Comparison of ENCODE assay signal across 14 cellular contexts in genomic region chr6:6725834-6726194, GRCh38.
DNase-seq lines count a peak whose midpoint lies in the region; ATAC-seq and TF ChIP-seq lines count a peak whose summit lies in the region.
"Had no signal": no experiment of that assay in that cellular context is flagged by ENCODE, and none has a peak within 500 bp of the region (broad histone marks: within the 10 kb centered on the region; RNA-seq: fewer than 3 reads in every experiment).

No MANE protein-coding gene starts in this region.

- H3K4me3 ChIP-seq in body of pancreas, result no peak overlapping the region
- H3K4me3 ChIP-seq in Peyer's patch, result no peak overlapping the region
- no peak overlapping the region for H3K4me3 ChIP-seq in PC-9

- H3K79me2 ChIP-seq in PC-9 (ENCODE audit: low read depth), result no peaks in the 10 kb centered on the region

- BruUV-seq in PC-9 (replicated peaks; lab: Mats Ljungman, UMichigan), result no TSS peak

- H3K4me1 ChIP-seq in body of pancreas (peaks cover 35% of the 10 kb centered on the region), Peyer's patch (peaks cover 0 to 30% (median 3%) of the 10 kb centered on the region in 4 donors), PC-9 (replicated peaks; ENCODE audit: insufficient read depth) (peaks cover 14% of the 10 kb centered on the region)

- H3K27ac ChIP-seq in body of pancreas (peak overlapping the region in 3 of 4 donors; percentile 87 to 89 (median 87)), Peyer's patch (peak overlapping the region in 2 of 4 donors; percentile 84 to 93), PC-9 (no peak overlapping the region)

- peak in 1 of 3 donors; percentile 40 for ATAC-seq in natural killer cell
- no peak for ATAC-seq in natural killer cell treated with Interleukin-12 subunit alpha and Interleukin-12 subunit beta and Interleukin-15 and Interleukin-18, amount 100 ng/mL, for 72 hours
- ATAC-seq in body of pancreas, result no peak
- ATAC-seq in naive thymus-derived CD8-positive, alpha-beta T cell, result no peak
- no peak for ATAC-seq in GM21515 (IDR thresholded peaks at IDR 0.05; ENCODE audit: unreplicated experiment)

- H3K9me2 ChIP-seq in PC-9 (ENCODE audit: insufficient read depth), result no peaks in the 10 kb centered on the region

- no peak overlapping the region for H3K4me2 ChIP-seq in PC-9

- H3K27me3 ChIP-seq in body of pancreas (no peaks in the 10 kb centered on the region), Peyer's patch (no peaks in the 10 kb centered on the region), PC-9 (ENCODE audit: insufficient read depth, low read depth) (no peaks in the 10 kb centered on the region)
- H3K27me3 ChIP-seq: BE2C had no signal

- no peaks in the 10 kb centered on the region for H3K36me3 Mint-ChIP-seq in natural killer cell
- no peaks in the 10 kb centered on the region for H3K36me3 Mint-ChIP-seq in natural killer cell treated with Interleukin-12 subunit alpha and Interleukin-12 subunit beta and Interleukin-15 and Interleukin-18, amount 100 ng/mL, for 72 hours
- H3K36me3 Mint-ChIP-seq in naive thymus-derived CD8-positive, alpha-beta T cell, result no peaks in the 10 kb centered on the region

- CTCF ChIA-PET in PC-9 (lab: Charles Lee), result interaction anchor here (0.6 kb wide), 1 partner anchor 11 kb away, joined by 5 read pairs; no protein-coding TSS in a partner anchor

- H3K36me3 ChIP-seq in body of pancreas (replicated peaks in 1 of 2; ENCODE audit: insufficient read depth in 1 of 2, low read depth in 2 of 2) (no peaks in the 10 kb centered on the region), Peyer's patch (no peaks in the 10 kb centered on the region), PC-9 (ENCODE audit: low read depth) (no peaks in the 10 kb centered on the region)
- H3K36me3 ChIP-seq: BE2C had no signal

- H3K27me3 Mint-ChIP-seq in natural killer cell (ENCODE audit: low read depth in 2 of 2), result peaks cover 9 to 21% of the 10 kb centered on the region in 2 donors
- peaks cover 11 to 24% of the 10 kb centered on the region in 2 donors for H3K27me3 Mint-ChIP-seq in natural killer cell treated with Interleukin-12 subunit alpha and Interleukin-12 subunit beta and Interleukin-15 and Interleukin-18, amount 100 ng/mL, for 72 hours
- H3K27me3 Mint-ChIP-seq in naive thymus-derived CD8-positive, alpha-beta T cell, result peaks cover 0 to 10% (median 4%) of the 10 kb centered on the region in 5 donors

- H3K9me3 Mint-ChIP-seq in natural killer cell, result no peaks in the 10 kb centered on the region
- no peaks in the 10 kb centered on the region for H3K9me3 Mint-ChIP-seq in natural killer cell treated with Interleukin-12 subunit alpha and Interleukin-12 subunit beta and Interleukin-15 and Interleukin-18, amount 100 ng/mL, for 72 hours
- no peaks in the 10 kb centered on the region for H3K9me3 Mint-ChIP-seq in naive thymus-derived CD8-positive, alpha-beta T cell
- H3K9me3 Mint-ChIP-seq: activated naive CD4-positive, alpha-beta T cell treated with anti-CD3 and anti-CD28 coated beads for 36 hours had no signal

- TF ChIP-seq CTCF in natural killer cell (IDR thresholded peaks at IDR 0.05) (no peak), body of pancreas (IDR thresholded peaks at IDR 0.05) (no peak), Peyer's patch (IDR thresholded peaks at IDR 0.05) (no peak), PC-9 (conservative IDR thresholded peaks at IDR 0.05) (no peak)

- H3K4me1 Mint-ChIP-seq in natural killer cell, result peaks cover 6 to 15% of the 10 kb centered on the region in 2 donors
- H3K4me1 Mint-ChIP-seq in natural killer cell treated with Interleukin-12 subunit alpha and Interleukin-12 subunit beta and Interleukin-15 and Interleukin-18, amount 100 ng/mL, for 72 hours (ENCODE audit: low read depth in 2 of 2), result peaks cover 7 to 10% of the 10 kb centered on the region in 2 donors
- H3K4me1 Mint-ChIP-seq in naive thymus-derived CD8-positive, alpha-beta T cell, result peaks cover 8 to 20% (median 14%) of the 10 kb centered on the region in 4 donors

- 74 to 87% methylated on average over 10 of the region's 10 CpGs for WGBS in body of pancreas, 2 donors

- intact Hi-C loops in natural killer cell (cut with micrococcal nuclease), result no loop called here
- intact Hi-C loops in body of pancreas (cut with DNase I), result no loop called here
- intact Hi-C loops in PC-9 (cut with micrococcal nuclease; ENCODE audit: unreplicated experiment), result loop anchor here (10.0 kb wide), 1 partner anchor 329 kb away; no protein-coding TSS in a partner anchor

- no peak overlapping the region for H2AFZ ChIP-seq in PC-9

- no peaks in the 10 kb centered on the region for H4K20me1 ChIP-seq in PC-9 (ENCODE audit: insufficient read depth)

- peak in 1 of 3 donors; percentile 19 for TF ChIP-seq POLR2A in body of pancreas (IDR thresholded peaks at IDR 0.05)
- TF ChIP-seq POLR2A in Peyer's patch (IDR thresholded peaks at IDR 0.05), result no peak

- POLR2A ChIA-PET in naive thymus-derived CD8-positive, alpha-beta T cell (lab: Charles Lee), result no interaction called here
- POLR2A ChIA-PET in PC-9 (lab: Charles Lee; ENCODE audit: unreplicated experiment), result interaction anchor here (0.6 kb wide), 1 partner anchor 155 kb away, joined by 4 read pairs; no protein-coding TSS in a partner anchor

- H3F3A ChIP-seq in PC-9 (ENCODE audit: insufficient read depth, low read depth), result no peaks in the 10 kb centered on the region

- H3K9me3 ChIP-seq in body of pancreas (no peaks in the 10 kb centered on the region), Peyer's patch (no peaks in the 10 kb centered on the region), PC-9 (ENCODE audit: insufficient read depth, low read depth) (no peaks in the 10 kb centered on the region)
- H3K9me3 ChIP-seq: BE2C had no signal

- H3K27ac Mint-ChIP-seq in natural killer cell, result no peak overlapping the region
- H3K27ac Mint-ChIP-seq in natural killer cell treated with Interleukin-12 subunit alpha and Interleukin-12 subunit beta and Interleukin-15 and Interleukin-18, amount 100 ng/mL, for 72 hours, result no peak overlapping the region
- peak overlapping the region in 4 of 10 donors; percentile 5 to 72 (median 60) for H3K27ac Mint-ChIP-seq in naive thymus-derived CD8-positive, alpha-beta T cell
- H3K27ac Mint-ChIP-seq: activated naive CD4-positive, alpha-beta T cell treated with anti-CD3 and anti-CD28 coated beads for 36 hours had no signal

- peak overlapping the region; percentile 2 for H3K4me3 Mint-ChIP-seq in natural killer cell
- H3K4me3 Mint-ChIP-seq in natural killer cell treated with Interleukin-12 subunit alpha and Interleukin-12 subunit beta and Interleukin-15 and Interleukin-18, amount 100 ng/mL, for 72 hours, result no peak overlapping the region
- H3K4me3 Mint-ChIP-seq in naive thymus-derived CD8-positive, alpha-beta T cell, result peak overlapping the region in 8 of 10 donors; percentile 0 to 82 (median 52)
- H3K4me3 Mint-ChIP-seq: activated naive CD4-positive, alpha-beta T cell treated with anti-CD3 and anti-CD28 coated beads for 36 hours had no signal

- no peak for DNase-seq in natural killer cell
- DNase-seq in natural killer cell treated with Interleukin-12 subunit alpha and Interleukin-12 subunit beta and Interleukin-15 and Interleukin-18, amount 100 ng/mL, for 72 hours (ENCODE audit: low spot score), result no peak
- DNase-seq in body of pancreas, result peak in 1 of 4 donors; percentile 62
- DNase-seq in naive thymus-derived CD8-positive, alpha-beta T cell, result no peak
- no peak for DNase-seq in Peyer's patch
- DNase-seq in PC-9, result no peak
- DNase-seq in DMS53 (lab: John Stamatoyannopoulos, UW), result no peak
- DNase-seq: activated CD4-positive, alpha-beta T cell treated with anti-CD3 and anti-CD28 coated beads for 48 hours; activated naive CD4-positive, alpha-beta T cell treated with anti-CD3 and anti-CD28 coated beads for 36 hours; BE2C; effector CD4-positive, alpha-beta T cell; NCI-H2029 treated with DMSO at 0.1 percent for 48 hours; stimulated activated CD4-positive, alpha-beta T cell treated with anti-CD3 and anti-CD28 coated beads, Interleukin-2, amount 100 ng/mL, for 24 hours had no signal
